Comparison of ENCODE assay signal across 8 cellular contexts in the genomic region with DNA sequence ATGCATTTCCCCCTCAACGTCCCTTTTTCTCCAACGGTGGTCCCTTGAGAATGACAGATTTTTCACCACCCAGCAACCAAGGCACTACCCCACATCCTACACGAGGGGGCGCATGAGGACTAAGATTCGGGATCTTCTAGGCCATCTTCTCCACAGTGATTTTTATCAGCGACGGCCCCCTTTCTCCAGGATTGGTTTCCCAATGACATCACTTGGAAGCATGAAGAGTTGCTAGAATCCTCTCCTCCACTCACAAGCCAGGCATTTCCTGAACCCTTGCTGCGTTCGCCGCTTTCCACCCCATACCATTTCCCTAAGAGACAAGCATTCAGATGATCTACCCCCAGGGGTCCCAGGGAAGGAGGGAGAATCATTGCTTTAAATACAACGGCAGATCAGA.
DNase-seq lines count a peak whose midpoint lies in the region; ATAC-seq and TF ChIP-seq lines count a peak whose summit lies in the region.

No MANE protein-coding gene starts in this region.

- H3K4me1 ChIP-seq in Peyer's patch, result peaks cover 0 to 8% (median 0%) of the 10 kb centered on the region in 4 donors

- no peaks in the 10 kb centered on the region for H3K36me3 ChIP-seq in BJ (ENCODE audit: control insufficient read depth, insufficient read depth, low read length)
- no peaks in the 10 kb centered on the region for H3K36me3 ChIP-seq in Peyer's patch

- CTCF ChIA-PET in BJ (lab: Yijun Ruan, JAX), result interaction anchor here (0.6 to 3.2 kb wide), 25 partner anchors 9 to 750 kb away, joined by 3 to 68 read pairs (median 4); no protein-coding TSS in a partner anchor

- no peak for TF ChIP-seq POLR2A in Peyer's patch (IDR thresholded peaks at IDR 0.05)

- no peaks in the 10 kb centered on the region for H3K9me3 ChIP-seq in Peyer's patch

- POLR2A ChIA-PET in BJ (lab: Charles Lee), result no interaction called here

- DNase-seq in BJ (ENCODE audit: low read depth) (peak; percentile 39), HS-27A (ENCODE audit: low read depth) (peak; percentile 83), Peyer's patch (peak; percentile 55 to 82 (median 56)), fibroblast of villous mesenchyme (ENCODE audit: low read depth) (peak; percentile 82), nucleus accumbens (lab: John Stamatoyannopoulos, UW) (peak in 43 of 56 donors; percentile 8 to 85 (median 42)), superior temporal gyrus (ENCODE audit: extremely low spot score) (peak; percentile 88)
- peak; percentile 37 to 40 for DNase-seq in activated T-helper 1 cell treated with anti-CD3 and anti-CD28 coated beads, Interleukin-2, amount 50 U/mL, for 16 hours (ENCODE audit: low read depth in 1 of 2, low spot score in 1 of 2)

- no peak overlapping the region for H3K4me3 ChIP-seq in BJ (ENCODE audit: low read depth, low read length)
- H3K4me3 ChIP-seq in Peyer's patch, result no peak overlapping the region
- no peak overlapping the region for H3K4me3 ChIP-seq in fibroblast of villous mesenchyme (ENCODE audit: low read depth, low read length)

- TF ChIP-seq CTCF in BJ (IDR thresholded peaks at IDR 0.05; ENCODE audit: insufficient read depth, low read depth, low read length) (peak; percentile 90), Peyer's patch (IDR thresholded peaks at IDR 0.05) (peak; percentile 78 to 93 (median 90)), fibroblast of villous mesenchyme (IDR thresholded peaks at IDR 0.05; ENCODE audit: insufficient read depth, low read depth, low read length) (peak; percentile 97)

- H3K27ac ChIP-seq in Peyer's patch, result no peak overlapping the region

- H3K27me3 ChIP-seq in BJ (ENCODE audit: control insufficient read depth, insufficient read depth, low read length) (no peaks in the 10 kb centered on the region), Peyer's patch (no peaks in the 10 kb centered on the region)

- peak; percentile 79 for ATAC-seq in GM19023 (IDR thresholded peaks at IDR 0.05; ENCODE audit: unreplicated experiment)
